ENCODE assay signal across 8 cellular contexts in the genomic region with DNA sequence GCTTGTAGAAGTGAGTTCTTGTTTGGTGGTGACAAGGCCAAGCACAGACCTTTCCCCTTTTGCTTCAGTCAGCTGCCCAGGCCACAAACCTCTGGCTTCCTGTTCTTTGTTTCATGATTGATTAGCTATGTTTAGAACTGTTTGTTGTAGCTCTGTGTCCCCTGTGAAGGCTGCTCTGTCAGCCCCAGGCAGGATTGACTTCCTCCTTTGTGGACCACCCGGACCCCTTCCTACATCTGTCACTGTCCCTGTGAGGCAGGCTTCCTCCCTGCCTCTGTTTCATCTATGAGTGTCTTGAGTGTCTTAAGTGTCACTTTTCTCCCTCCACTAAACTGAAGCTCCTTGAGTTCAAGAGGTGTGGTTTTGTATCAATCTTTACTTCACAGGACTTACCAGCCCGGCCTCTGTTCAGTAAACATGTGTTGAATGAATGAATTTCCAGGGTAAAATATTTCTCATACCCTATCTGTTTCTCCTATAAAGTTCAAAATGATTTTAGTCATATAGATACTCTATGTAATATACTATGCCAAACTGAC.
DNase-seq lines count a peak whose midpoint lies in the region; ATAC-seq and TF ChIP-seq lines count a peak whose summit lies in the region.
"Had no signal": no experiment of that assay in that cellular context is flagged by ENCODE, and none has a peak within 500 bp of the region (broad histone marks: within the 10 kb centered on the region; RNA-seq: fewer than 3 reads in every experiment).

No MANE protein-coding gene starts in this region.

- H3K27me3 Mint-ChIP-seq in GM23338 (ENCODE audit: insufficient read depth, low read depth, poor library complexity), result peaks cover 4% of the 10 kb centered on the region

- H3K27me3 ChIP-seq in GM23338 (ENCODE audit: insufficient read depth), result no peaks in the 10 kb centered on the region
- H3K27me3 ChIP-seq: adrenal gland had no signal

- H3K79me2 ChIP-seq in GM23338 (replicated peaks; ENCODE audit: insufficient read depth), result no peaks in the 10 kb centered on the region

- CTCF ChIA-PET in GM10248 (lab: Yijun Ruan, JAX), result no interaction called here

- H3K36me3 Mint-ChIP-seq in GM23338 (ENCODE audit: low read depth), result peaks cover 33% of the 10 kb centered on the region

- DNase-seq in GM23338 (ENCODE audit: low spot score) (no peak), mucosa of descending colon (no peak), GM10266 (ENCODE audit: extremely low spot score) (no peak), NCI-H2081 (lab: John Stamatoyannopoulos, UW) (no peak), GM10248 (ENCODE audit: extremely low spot score) (no peak)
- DNase-seq in Jurkat, Clone E6-1 (ENCODE audit: low read depth, low spot score), result peak; percentile 14

- H3K4me3 ChIP-seq in GM23338 (no peak overlapping the region), mucosa of descending colon (no peak overlapping the region)
- no peak overlapping the region for H3K4me3 ChIP-seq in Jurkat, Clone E6-1 (ENCODE audit: low read length)
- H3K4me3 ChIP-seq: adrenal gland had no signal

- no peak overlapping the region for H3K4me2 ChIP-seq in GM23338

- no peak overlapping the region for H3K27ac ChIP-seq in GM23338 (ENCODE audit: low read depth)
- H3K27ac ChIP-seq: adrenal gland had no signal

- ATAC-seq in GM18909 (IDR thresholded peaks at IDR 0.05; ENCODE audit: poor library complexity, unreplicated experiment) (peak; percentile 92), GM23338 (no peak), mucosa of descending colon (peak; percentile 38)

- no peak overlapping the region for H2AFZ ChIP-seq in GM23338

- H3K36me3 ChIP-seq in GM23338 (ENCODE audit: insufficient read depth), result 0 out of 2 replicates have a peak, but pooled peaks cover 2% of the 10 kb centered on the region
- no peaks in the 10 kb centered on the region for H3K36me3 ChIP-seq in mucosa of descending colon (ENCODE audit: low read depth)

- no peaks in the 10 kb centered on the region for H3K9me3 Mint-ChIP-seq in GM23338

- H3K4me1 ChIP-seq in GM23338 (ENCODE audit: insufficient read depth), result no peaks in the 10 kb centered on the region
- no peaks in the 10 kb centered on the region for H3K4me1 ChIP-seq in mucosa of descending colon (ENCODE audit: low read depth)
- H3K4me1 ChIP-seq: adrenal gland had no signal

- no peaks in the 10 kb centered on the region for H3K9me3 ChIP-seq in mucosa of descending colon
- H3K9me3 ChIP-seq: adrenal gland had no signal

- H3K9me2 ChIP-seq in GM23338 (ENCODE audit: insufficient read depth), result no peaks in the 10 kb centered on the region

- peaks cover 6% of the 10 kb centered on the region for H3K4me1 Mint-ChIP-seq in GM23338

- TF ChIP-seq CTCF in GM23338 (conservative IDR thresholded peaks at IDR 0.05; ENCODE audit: low read depth in 2 of 2), result no peak
- TF ChIP-seq CTCF in mucosa of descending colon (IDR thresholded peaks at IDR 0.05), result no peak
- TF ChIP-seq CTCF in GM10266 (IDR thresholded peaks at IDR 0.05; ENCODE audit: control insufficient read depth, insufficient read depth, low read depth, missing control alignments), result no peak
- no peak for TF ChIP-seq CTCF in GM10248 (IDR thresholded peaks at IDR 0.05; ENCODE audit: control extremely low read depth, extremely low read depth, low read depth, missing control alignments)

- no peaks in the 10 kb centered on the region for H3F3A ChIP-seq in GM23338 (replicated peaks; ENCODE audit: low read depth)

- H4K20me1 ChIP-seq in GM23338 (replicated peaks; ENCODE audit: insufficient read depth), result no peaks in the 10 kb centered on the region

- POLR2A ChIA-PET in GM10248 (lab: Yijun Ruan, JAX), result no interaction called here

- H3K27ac Mint-ChIP-seq in GM23338, result peak overlapping the region; percentile 36; the same call in 1 of the 2 replicates

- no peak overlapping the region; the same call in 2 of the 3 replicates for H3K4me3 Mint-ChIP-seq in GM23338

- intact Hi-C loops in mucosa of descending colon (cut with DNase I, micrococcal nuclease), result no loop called here

TF ChIP-seq in GM23338, 12 proteins besides CTCF, POLR2A, EP300 and RAD21 (continues in another document):
- no peak for TF ChIP-seq CREB1 (CRISPR knock-in tag; IDR thresholded peaks at IDR 0.05; ENCODE audit: low read depth)
- TF ChIP-seq NANOG (IDR thresholded peaks at IDR 0.05; ENCODE audit: borderline replicate concordance), result no peak
- no peak for TF ChIP-seq REST (IDR thresholded peaks at IDR 0.05; ENCODE audit: unreplicated experiment)
- TF ChIP-seq ETS1 (IDR thresholded peaks at IDR 0.05), result no peak
- no peak for TF ChIP-seq EZH2phosphoT487 (IDR thresholded peaks at IDR 0.05; ENCODE audit: unreplicated experiment)
- no peak for TF ChIP-seq EZH2 (IDR thresholded peaks at IDR 0.05; ENCODE audit: low read depth, unreplicated experiment)
- no peak for TF ChIP-seq JUNB (IDR thresholded peaks at IDR 0.05; ENCODE audit: unreplicated experiment)
- TF ChIP-seq POLR2AphosphoS5 (IDR thresholded peaks at IDR 0.05; ENCODE audit: low read depth), result no peak
